In the genomic region with DNA sequence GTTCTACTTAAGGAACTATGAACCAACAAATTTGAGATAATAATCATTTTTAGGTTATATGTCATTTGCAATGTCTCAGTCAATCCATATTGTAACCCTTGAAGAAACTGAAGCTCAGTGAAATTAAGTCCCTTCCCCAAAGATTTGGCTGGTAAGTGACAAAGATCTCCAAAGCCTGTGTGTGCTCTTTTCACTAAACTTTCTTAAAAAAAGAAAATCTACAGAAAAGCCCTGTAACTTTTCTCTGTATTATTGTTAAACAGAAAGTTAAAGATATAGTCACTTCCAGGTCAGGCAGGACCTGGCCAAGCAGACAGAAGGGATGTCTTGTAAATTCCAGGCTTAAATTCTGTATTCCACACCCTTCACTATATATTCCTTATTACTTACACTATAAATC, we compare ENCODE assay signal across 9 cellular contexts. TPM values are rescaled to one million over a fixed set of nuclear protein-coding genes. Genes with fewer than 3 reads are reported as not detected.
DNase-seq lines count a peak whose midpoint lies in the region; ATAC-seq and TF ChIP-seq lines count a peak whose summit lies in the region.
"Had no signal": no experiment of that assay in that cellular context is flagged by ENCODE, and none has a peak within 500 bp of the region (broad histone marks: within the 10 kb centered on the region; RNA-seq: fewer than 3 reads in every experiment).

No MANE protein-coding gene starts in this region.

- H3K4me3 Mint-ChIP-seq in activated T-cell treated with anti-CD3 and anti-CD28 coated beads, Interleukin-2, amount 50 U/mL, for 72 hours: peak overlapping the region; percentile 84 to 96

- H4K91ac ChIP-seq in mesenchymal stem cell (ENCODE audit: low read length): no peak overlapping the region

- no peak overlapping the region for H3K18ac ChIP-seq in mesenchymal stem cell (ENCODE audit: low read depth in 1 of 2, low read length in 2 of 2)

- no peak overlapping the region for H3K27ac ChIP-seq in mesenchymal stem cell (ENCODE audit: low read length, poor library complexity, severe bottlenecking)
- H3K27ac ChIP-seq in transverse colon: peak overlapping the region; percentile 86 to 96 (median 92)

- no peak overlapping the region for H2BK12ac ChIP-seq in mesenchymal stem cell (ENCODE audit: low read length in 2 of 2)

- no peak overlapping the region for H2BK15ac ChIP-seq in mesenchymal stem cell (ENCODE audit: low read depth, poor library complexity, severe bottlenecking)

- DNase-seq in activated T-cell treated with anti-CD3 and anti-CD28 coated beads, Interleukin-2, amount 50 U/mL, for 72 hours: no peak
- DNase-seq in activated T-cell treated with anti-CD3 and anti-CD28 coated beads, Interleukin-2, amount 50 U/mL, for 1 hour: no peak
- DNase-seq in astrocyte of the spinal cord (ENCODE audit: low read depth, low spot score) (no peak), mesenchymal stem cell (no peak), transverse colon (no peak), GDM1 (lab: John Stamatoyannopoulos, UW) (no peak), NCI-H345 (lab: John Stamatoyannopoulos, UW) (no peak)
- DNase-seq: NCI-H1417 treated with DMSO at 0.1 percent for 48 hours had no signal

- no peak overlapping the region for H3K14ac ChIP-seq in mesenchymal stem cell (ENCODE audit: low read length in 2 of 2)

- H3K36me3 ChIP-seq in mesenchymal stem cell (ENCODE audit: control insufficient read depth in 1 of 2, insufficient read depth in 2 of 2, low read depth in 1 of 2, low read length in 2 of 2) (peaks cover 0 to 5% of the 10 kb centered on the region in 2 experiments), transverse colon (no peaks in the 10 kb centered on the region)

- in situ Hi-C loops in astrocyte of the spinal cord (cut with HindIII; ENCODE audit: low sequenced_read_pairs) (no loop called here), transverse colon (cut with MboI; ENCODE audit: low pct_ligation_motif_present in 1 of 4, low pct_unique_long_range_greater_than_20kb in 1 of 4, low sequenced_read_pairs in 3 of 4) (no loop called here)

- peak overlapping the region; percentile 96 for H3K9ac ChIP-seq in mesenchymal stem cell (ENCODE audit: low read length)

- peak overlapping the region; percentile 66 for H3K4me2 ChIP-seq in mesenchymal stem cell (ENCODE audit: low read length, poor library complexity, severe bottlenecking)

- peaks cover 15% of the 10 kb centered on the region for H3K79me1 ChIP-seq in mesenchymal stem cell (replicated peaks; ENCODE audit: low read length, poor library complexity, severe bottlenecking)

- H4K8ac ChIP-seq in mesenchymal stem cell (ENCODE audit: low read length): no peak overlapping the region

- H3K4me3 ChIP-seq in astrocyte of the spinal cord (ENCODE audit: low read depth, low read length) (peak overlapping the region; percentile 70), mesenchymal stem cell (ENCODE audit: insufficient read depth in 1 of 2, low read depth in 1 of 2, low read length in 2 of 2) (peak overlapping the region in 1 of 2 experiments; percentile 90), transverse colon (peak overlapping the region in 3 of 4 donors; percentile 62 to 80 (median 64))

- peak overlapping the region; percentile 94 for H3K27ac Mint-ChIP-seq in activated T-cell treated with anti-CD3 and anti-CD28 coated beads, Interleukin-2, amount 50 U/mL, for 72 hours

- no peak for TF ChIP-seq EP300 in transverse colon (IDR thresholded peaks at IDR 0.05; ENCODE audit: low read depth)

- H3K27me3 ChIP-seq in mesenchymal stem cell (ENCODE audit: control insufficient read depth in 1 of 2, insufficient read depth in 1 of 2, low read length in 2 of 2) (no peaks in the 10 kb centered on the region), transverse colon (peaks cover 26% of the 10 kb centered on the region)

- intact Hi-C loops in transverse colon (cut with DNase I; ENCODE audit: low total_unique reads): no loop called here

- no peaks in the 10 kb centered on the region for H3K9me3 ChIP-seq in mesenchymal stem cell (ENCODE audit: control insufficient read depth, low read length)
- H3K9me3 ChIP-seq in transverse colon: no peaks in the 10 kb centered on the region

- no peaks in the 10 kb centered on the region for H3K9me3 Mint-ChIP-seq in activated T-cell treated with anti-CD3 and anti-CD28 coated beads, Interleukin-2, amount 50 U/mL, for 72 hours

- no peak for ATAC-seq in activated T-cell treated with anti-CD3 and anti-CD28 coated beads, Interleukin-2, amount 50 U/mL, for 72 hours (replicated peaks in 1 of 2)
- no peak for ATAC-seq in GM18517 (IDR thresholded peaks at IDR 0.05; ENCODE audit: unreplicated experiment)

- peaks cover 74% of the 10 kb centered on the region for H3K4me1 Mint-ChIP-seq in activated T-cell treated with anti-CD3 and anti-CD28 coated beads, Interleukin-2, amount 50 U/mL, for 72 hours (ENCODE audit: low read depth)

- peaks cover 3 to 14% of the 10 kb centered on the region in 2 donors for H3K36me3 Mint-ChIP-seq in activated T-cell treated with anti-CD3 and anti-CD28 coated beads, Interleukin-2, amount 50 U/mL, for 72 hours (ENCODE audit: insufficient read depth in 2 of 2)

- no peak overlapping the region for H2BK5ac ChIP-seq in mesenchymal stem cell (ENCODE audit: low read depth, low read length, poor library complexity, severe bottlenecking)

- no peaks in the 10 kb centered on the region for H3K27me3 Mint-ChIP-seq in activated T-cell treated with anti-CD3 and anti-CD28 coated beads, Interleukin-2, amount 50 U/mL, for 72 hours (ENCODE audit: low read depth)

- no peak overlapping the region for H2BK120ac ChIP-seq in mesenchymal stem cell (ENCODE audit: low read depth, low read length)

- no peak for TF ChIP-seq CTCF in astrocyte of the spinal cord (IDR thresholded peaks at IDR 0.05; ENCODE audit: low read depth, low read length)
- TF ChIP-seq CTCF in transverse colon (IDR thresholded peaks at IDR 0.05): no peak

- no peak overlapping the region for H2AFZ ChIP-seq in mesenchymal stem cell (ENCODE audit: low read depth, low read length)

- H3K4me1 ChIP-seq in mesenchymal stem cell (ENCODE audit: control insufficient read depth, insufficient read depth, low read depth, low read length): peaks cover 9% of the 10 kb centered on the region
- H3K4me1 ChIP-seq in transverse colon: peaks cover 14 to 64% (median 41%) of the 10 kb centered on the region in 4 donors

- no peak for TF ChIP-seq POLR2A in transverse colon (IDR thresholded peaks at IDR 0.05)

- H2AK5ac ChIP-seq in mesenchymal stem cell (ENCODE audit: low read length, severe bottlenecking): no peak overlapping the region

- H3K23ac ChIP-seq in mesenchymal stem cell (ENCODE audit: low read length in 2 of 2): no peak overlapping the region

- H3K4ac ChIP-seq in mesenchymal stem cell (ENCODE audit: low read depth in 1 of 2, low read length in 2 of 2): no peak overlapping the region

RNA-seq across cellular contexts. Expression of a gene that starts 1.5 kb away (rescaled TPM):
- 10 to 100 TPM; 36.9 to 39.5 TPM for total RNA-seq in activated T-cell treated with anti-CD3 and anti-CD28 coated beads, Interleukin-2, amount 50 U/mL, for 72 hours
- polyA plus RNA-seq in mesenchymal stem cell (2013, experiment 1 of 2): 30.0 TPM
- 29.8 TPM for polyA plus RNA-seq in mesenchymal stem cell (2013, experiment 2 of 2)
- 10 to 100 TPM in 2 of 4 donors, 1 to 10 TPM in 2; 7.2 to 12.5 (median 9.8) TPM for total RNA-seq in transverse colon

RNA-seq across cellular contexts. Expression of a gene that starts 8.0 kb away (rescaled TPM):
- total RNA-seq in activated T-cell treated with anti-CD3 and anti-CD28 coated beads, Interleukin-2, amount 50 U/mL, for 72 hours: 1 to 10 TPM; 2.6 to 3.6 TPM
- polyA plus RNA-seq in mesenchymal stem cell (2013, experiment 1 of 2): 4.4 TPM
- polyA plus RNA-seq in mesenchymal stem cell (2013, experiment 2 of 2): 4.4 TPM
- total RNA-seq in transverse colon: 1 to 10 TPM in 1 of 4 donors, under 1 TPM in 2, not detected in 1; 0.41 to 4.1 (median 0.64) TPM

RNA-seq across cellular contexts. Expression of a gene that starts 8.1 kb away (rescaled TPM):
- 10 to 100 TPM; 32.5 to 36.1 TPM for total RNA-seq in activated T-cell treated with anti-CD3 and anti-CD28 coated beads, Interleukin-2, amount 50 U/mL, for 72 hours
- 31.1 TPM for polyA plus RNA-seq in mesenchymal stem cell (2013, experiment 1 of 2)
- polyA plus RNA-seq in mesenchymal stem cell (2013, experiment 2 of 2): 32.3 TPM
- 10 to 100 TPM in 3 of 4 donors, 1 to 10 TPM in 1; 1.2 to 23.7 (median 14.4) TPM for total RNA-seq in transverse colon

RNA-seq across cellular contexts. Expression of a gene that starts 29.1 kb away (rescaled TPM):
- total RNA-seq in activated T-cell treated with anti-CD3 and anti-CD28 coated beads, Interleukin-2, amount 50 U/mL, for 72 hours: 100 to 1,000 TPM; 238 to 244 TPM
- polyA plus RNA-seq in mesenchymal stem cell (2013, experiment 1 of 2): 135 TPM
- polyA plus RNA-seq in mesenchymal stem cell (2013, experiment 2 of 2): 142 TPM
- 100 to 1,000 TPM in 2 of 4 donors, 10 to 100 TPM in 2; 23.6 to 122 (median 99.1) TPM for total RNA-seq in transverse colon

RNA-seq across cellular contexts. Expression of a gene that starts 37.8 kb away (rescaled TPM):
- total RNA-seq in activated T-cell treated with anti-CD3 and anti-CD28 coated beads, Interleukin-2, amount 50 U/mL, for 72 hours: 10 to 100 TPM; 39.8 to 44.0 TPM
- polyA plus RNA-seq in mesenchymal stem cell (2013, experiment 1 of 2): 30.6 TPM
- polyA plus RNA-seq in mesenchymal stem cell (2013, experiment 2 of 2): 30.5 TPM
- total RNA-seq in transverse colon: 10 to 100 TPM in 3 of 4 donors, 1 to 10 TPM in 1; 8.8 to 38.9 (median 27.0) TPM
